ENCODE assay signal across 1 cellular context in the genomic region with DNA sequence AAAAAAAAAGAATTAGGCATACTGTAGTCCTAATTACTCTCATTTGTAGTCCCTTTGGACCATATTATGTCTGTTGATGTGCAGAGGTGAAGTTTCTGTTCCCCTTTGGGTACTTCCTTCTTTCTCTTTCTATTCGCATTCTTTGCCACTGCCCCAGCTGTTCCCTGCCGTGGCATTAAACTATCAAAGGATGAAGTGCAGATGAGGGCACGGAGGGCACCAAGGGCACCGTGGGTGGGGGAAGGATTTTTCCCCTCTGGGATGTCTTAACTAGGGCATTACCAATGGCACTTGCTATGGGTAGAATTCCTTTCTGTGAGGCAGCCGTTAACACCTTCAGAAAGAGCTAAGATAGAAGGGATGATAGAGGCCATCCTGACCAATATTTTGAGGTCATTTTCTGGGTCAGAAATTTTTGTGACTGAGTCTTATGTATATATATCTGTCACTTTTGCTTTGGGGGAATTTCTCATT.
TF ChIP-seq lines count a peak whose summit lies in the region.

No MANE protein-coding gene starts in this region.

TF ChIP-seq in K562, 482 proteins besides CTCF, POLR2A, EP300 and RAD21 (continued from another document):
- TF ChIP-seq, protein P1, sequence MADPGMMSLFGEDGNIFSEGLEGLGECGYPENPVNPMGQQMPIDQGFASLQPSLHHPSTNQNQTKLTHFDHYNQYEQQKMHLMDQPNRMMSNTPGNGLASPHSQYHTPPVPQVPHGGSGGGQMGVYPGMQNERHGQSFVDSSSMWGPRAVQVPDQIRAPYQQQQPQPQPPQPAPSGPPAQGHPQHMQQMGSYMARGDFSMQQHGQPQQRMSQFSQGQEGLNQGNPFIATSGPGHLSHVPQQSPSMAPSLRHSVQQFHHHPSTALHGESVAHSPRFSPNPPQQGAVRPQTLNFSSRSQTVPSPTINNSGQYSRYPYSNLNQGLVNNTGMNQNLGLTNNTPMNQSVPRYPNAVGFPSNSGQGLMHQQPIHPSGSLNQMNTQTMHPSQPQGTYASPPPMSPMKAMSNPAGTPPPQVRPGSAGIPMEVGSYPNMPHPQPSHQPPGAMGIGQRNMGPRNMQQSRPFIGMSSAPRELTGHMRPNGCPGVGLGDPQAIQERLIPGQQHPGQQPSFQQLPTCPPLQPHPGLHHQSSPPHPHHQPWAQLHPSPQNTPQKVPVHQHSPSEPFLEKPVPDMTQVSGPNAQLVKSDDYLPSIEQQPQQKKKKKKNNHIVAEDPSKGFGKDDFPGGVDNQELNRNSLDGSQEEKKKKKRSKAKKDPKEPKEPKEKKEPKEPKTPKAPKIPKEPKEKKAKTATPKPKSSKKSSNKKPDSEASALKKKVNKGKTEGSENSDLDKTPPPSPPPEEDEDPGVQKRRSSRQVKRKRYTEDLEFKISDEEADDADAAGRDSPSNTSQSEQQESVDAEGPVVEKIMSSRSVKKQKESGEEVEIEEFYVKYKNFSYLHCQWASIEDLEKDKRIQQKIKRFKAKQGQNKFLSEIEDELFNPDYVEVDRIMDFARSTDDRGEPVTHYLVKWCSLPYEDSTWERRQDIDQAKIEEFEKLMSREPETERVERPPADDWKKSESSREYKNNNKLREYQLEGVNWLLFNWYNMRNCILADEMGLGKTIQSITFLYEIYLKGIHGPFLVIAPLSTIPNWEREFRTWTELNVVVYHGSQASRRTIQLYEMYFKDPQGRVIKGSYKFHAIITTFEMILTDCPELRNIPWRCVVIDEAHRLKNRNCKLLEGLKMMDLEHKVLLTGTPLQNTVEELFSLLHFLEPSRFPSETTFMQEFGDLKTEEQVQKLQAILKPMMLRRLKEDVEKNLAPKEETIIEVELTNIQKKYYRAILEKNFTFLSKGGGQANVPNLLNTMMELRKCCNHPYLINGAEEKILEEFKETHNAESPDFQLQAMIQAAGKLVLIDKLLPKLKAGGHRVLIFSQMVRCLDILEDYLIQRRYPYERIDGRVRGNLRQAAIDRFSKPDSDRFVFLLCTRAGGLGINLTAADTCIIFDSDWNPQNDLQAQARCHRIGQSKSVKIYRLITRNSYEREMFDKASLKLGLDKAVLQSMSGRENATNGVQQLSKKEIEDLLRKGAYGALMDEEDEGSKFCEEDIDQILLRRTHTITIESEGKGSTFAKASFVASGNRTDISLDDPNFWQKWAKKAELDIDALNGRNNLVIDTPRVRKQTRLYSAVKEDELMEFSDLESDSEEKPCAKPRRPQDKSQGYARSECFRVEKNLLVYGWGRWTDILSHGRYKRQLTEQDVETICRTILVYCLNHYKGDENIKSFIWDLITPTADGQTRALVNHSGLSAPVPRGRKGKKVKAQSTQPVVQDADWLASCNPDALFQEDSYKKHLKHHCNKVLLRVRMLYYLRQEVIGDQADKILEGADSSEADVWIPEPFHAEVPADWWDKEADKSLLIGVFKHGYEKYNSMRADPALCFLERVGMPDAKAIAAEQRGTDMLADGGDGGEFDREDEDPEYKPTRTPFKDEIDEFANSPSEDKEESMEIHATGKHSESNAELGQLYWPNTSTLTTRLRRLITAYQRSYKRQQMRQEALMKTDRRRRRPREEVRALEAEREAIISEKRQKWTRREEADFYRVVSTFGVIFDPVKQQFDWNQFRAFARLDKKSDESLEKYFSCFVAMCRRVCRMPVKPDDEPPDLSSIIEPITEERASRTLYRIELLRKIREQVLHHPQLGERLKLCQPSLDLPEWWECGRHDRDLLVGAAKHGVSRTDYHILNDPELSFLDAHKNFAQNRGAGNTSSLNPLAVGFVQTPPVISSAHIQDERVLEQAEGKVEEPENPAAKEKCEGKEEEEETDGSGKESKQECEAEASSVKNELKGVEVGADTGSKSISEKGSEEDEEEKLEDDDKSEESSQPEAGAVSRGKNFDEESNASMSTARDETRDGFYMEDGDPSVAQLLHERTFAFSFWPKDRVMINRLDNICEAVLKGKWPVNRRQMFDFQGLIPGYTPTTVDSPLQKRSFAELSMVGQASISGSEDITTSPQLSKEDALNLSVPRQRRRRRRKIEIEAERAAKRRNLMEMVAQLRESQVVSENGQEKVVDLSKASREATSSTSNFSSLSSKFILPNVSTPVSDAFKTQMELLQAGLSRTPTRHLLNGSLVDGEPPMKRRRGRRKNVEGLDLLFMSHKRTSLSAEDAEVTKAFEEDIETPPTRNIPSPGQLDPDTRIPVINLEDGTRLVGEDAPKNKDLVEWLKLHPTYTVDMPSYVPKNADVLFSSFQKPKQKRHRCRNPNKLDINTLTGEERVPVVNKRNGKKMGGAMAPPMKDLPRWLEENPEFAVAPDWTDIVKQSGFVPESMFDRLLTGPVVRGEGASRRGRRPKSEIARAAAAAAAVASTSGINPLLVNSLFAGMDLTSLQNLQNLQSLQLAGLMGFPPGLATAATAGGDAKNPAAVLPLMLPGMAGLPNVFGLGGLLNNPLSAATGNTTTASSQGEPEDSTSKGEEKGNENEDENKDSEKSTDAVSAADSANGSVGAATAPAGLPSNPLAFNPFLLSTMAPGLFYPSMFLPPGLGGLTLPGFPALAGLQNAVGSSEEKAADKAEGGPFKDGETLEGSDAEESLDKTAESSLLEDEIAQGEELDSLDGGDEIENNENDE (IDR thresholded peaks at IDR 0.05; ENCODE audit: low read depth, low read length), result no peak
TF ChIP-seq in K562: peak in this region for 1.
